1 cellular context compared by ENCODE assay signal in genomic region chr12:123516221-123516780, GRCh38.
TF ChIP-seq lines count a peak whose summit lies in the region.

No MANE protein-coding gene starts in this region.

TF ChIP-seq in GM23338, 12 proteins besides CTCF, POLR2A, EP300 and RAD21 (continued from another document):
- no peak for TF ChIP-seq REST (IDR thresholded peaks at IDR 0.05; ENCODE audit: unreplicated experiment)
- TF ChIP-seq NANOG (IDR thresholded peaks at IDR 0.05; ENCODE audit: borderline replicate concordance), result no peak
- no peak for TF ChIP-seq ZNF114 (CRISPR knock-in tag; IDR thresholded peaks at IDR 0.05)
- no peak for TF ChIP-seq JUNB (IDR thresholded peaks at IDR 0.05; ENCODE audit: unreplicated experiment)
- TF ChIP-seq STAT1 (IDR thresholded peaks at IDR 0.05; ENCODE audit: unreplicated experiment), result no peak
- no peak for TF ChIP-seq ZNF462 (CRISPR knock-in tag; IDR thresholded peaks at IDR 0.05)
